In the genomic region with DNA sequence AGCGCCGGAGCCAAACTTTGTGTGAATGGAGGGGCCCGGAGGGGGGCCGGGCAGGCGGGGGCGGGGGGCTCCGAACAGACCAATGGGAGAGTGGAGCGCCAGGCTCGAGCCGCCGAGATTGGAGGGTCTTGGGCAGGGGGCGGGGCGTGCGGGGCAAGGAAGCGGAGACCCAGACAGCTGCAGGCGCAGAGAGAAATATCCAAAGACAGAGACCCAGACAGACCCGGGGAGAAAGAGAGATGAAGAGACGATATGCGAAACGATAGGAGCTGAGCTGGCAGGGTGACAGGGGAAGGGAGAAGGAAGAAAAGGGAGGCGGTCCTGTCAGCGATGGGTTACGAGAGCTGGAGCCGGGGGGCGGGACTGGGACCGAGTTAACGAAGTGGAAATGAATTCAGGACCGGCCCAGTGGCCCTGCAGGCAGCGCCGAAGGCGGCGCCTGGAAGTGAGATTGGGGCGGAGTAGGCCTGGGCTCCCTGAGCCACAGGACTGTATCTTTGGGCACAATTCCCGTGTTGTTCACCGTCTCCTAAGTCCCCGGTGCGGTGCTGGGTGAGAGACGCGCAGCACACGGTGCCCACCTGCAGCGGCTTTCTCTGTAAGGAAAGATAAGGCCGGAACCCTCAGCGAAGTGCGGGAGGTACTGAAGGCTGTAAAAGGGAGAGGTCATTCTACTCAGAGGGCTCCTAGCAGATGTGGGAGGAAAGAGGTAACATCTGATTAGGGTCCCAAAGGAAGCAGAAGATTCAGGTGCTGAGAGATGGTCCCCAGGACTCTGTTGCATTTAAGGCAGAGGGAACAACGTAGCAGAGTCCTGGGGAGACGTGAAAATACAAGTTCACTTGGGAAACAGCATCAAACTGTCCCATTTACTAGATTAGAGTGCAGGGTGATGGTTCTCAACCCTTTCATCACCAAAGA, we compare ENCODE assay signal across 8 cellular contexts. TPM values are rescaled to one million over a fixed set of nuclear protein-coding genes. Genes with fewer than 3 reads are reported as not detected.
DNase-seq lines count a peak whose midpoint lies in the region; ATAC-seq and TF ChIP-seq lines count a peak whose summit lies in the region.

No MANE protein-coding gene starts in this region.

- POLR2A ChIA-PET in AG04449 (lab: Yijun Ruan, JAX) = no interaction called here

- CTCF ChIA-PET in AG04449 (lab: Yijun Ruan, JAX) = interaction anchor here (0.7 to 11.7 kb wide), 6 partner anchors 8 to 182 kb away, joined by 3 to 116 read pairs (median 3); a partner anchor contains a TSS

- H3K4me3 ChIP-seq in AG04449 (ENCODE audit: low read depth, low read length) (peak overlapping the region; percentile 61), epithelial cell of proximal tubule (ENCODE audit: low read depth, low read length) (peak overlapping the region; percentile 47)

- no peak for TF ChIP-seq POLR2A in GM18505 (IDR thresholded peaks at IDR 0.05; ENCODE audit: borderline replicate concordance, extremely low read depth, insufficient read depth, insufficient read length)

- ATAC-seq in GM19395 (IDR thresholded peaks at IDR 0.05; ENCODE audit: unreplicated experiment) (peak; percentile 45), GM18505 (IDR thresholded peaks at IDR 0.05; ENCODE audit: unreplicated experiment) (no peak)

- TF ChIP-seq CTCF in AG04449 (IDR thresholded peaks at IDR 0.05; ENCODE audit: insufficient read depth, low read length, missing control alignments) = no peak
- no peak for TF ChIP-seq CTCF in epithelial cell of proximal tubule (conservative IDR thresholded peaks at IDR 0.05; ENCODE audit: low read depth, low read length)

- DNase-seq in AG04449 (ENCODE audit: low read depth, low spot score) (no peak), NCI-H748 (lab: John Stamatoyannopoulos, UW; ENCODE audit: unreplicated experiment) (peak; percentile 74), activated T-cell treated with anti-CD3 and anti-CD28 coated beads for 24 hours (ENCODE audit: low read depth) (peak; percentile 46), epithelial cell of proximal tubule (ENCODE audit: low read depth) (no peak), middle frontal gyrus (ENCODE audit: extremely low spot score, low spot score) (peak; percentile 67)
- DNase-seq in stimulated activated CD8-positive, alpha-beta memory T cell treated with anti-CD3 and anti-CD28 coated beads, Interleukin-15, amount 100 ng/mL, for 48 hours (ENCODE audit: low read depth in 2 of 2) = peak; percentile 54 to 60

RNA-seq across cellular contexts. Expression of a gene that starts 0.5 kb away (rescaled TPM):
- not detected in 2 replicates for total RNA-seq in epithelial cell of proximal tubule

RNA-seq across cellular contexts. Expression of a gene that starts 10.8 kb away (rescaled TPM):
- total RNA-seq in epithelial cell of proximal tubule = not detected in 2 replicates

RNA-seq across cellular contexts. Expression of a gene that starts 27.9 kb away (rescaled TPM):
- total RNA-seq in epithelial cell of proximal tubule = 28.4 and 33.3 TPM in 2 replicates

RNA-seq across cellular contexts. Expression of a gene that starts 38.7 kb away (rescaled TPM):
- 2.2 and 2.5 TPM in 2 replicates for total RNA-seq in epithelial cell of proximal tubule

RNA-seq across cellular contexts. Expression of a gene that starts 45.1 kb away (rescaled TPM):
- total RNA-seq in epithelial cell of proximal tubule = not detected in 2 replicates

Comparison
In these comparisons a context has a peak if more than half of its experiments do, and no peak if none do; other contexts are left out.
1. DNase-seq: peak in NCI-H748 (single experiment), activated T-cell treated with anti-CD3 and anti-CD28 coated beads for 24 hours (single experiment), middle frontal gyrus (single experiment) and stimulated activated CD8-positive, alpha-beta memory T cell treated with anti-CD3 and anti-CD28 coated beads, Interleukin-15, amount 100 ng/mL, for 48 hours (2 of 2); none in AG04449 (single experiment) and epithelial cell of proximal tubule (single experiment).